Comparison of ENCODE assay signal across 1 cellular context in genomic region chr22:49880281-49880680, GRCh38.
TF ChIP-seq lines count a peak whose summit lies in the region.

No MANE protein-coding gene starts in this region.

TF ChIP-seq in GM23338, 12 proteins besides CTCF, POLR2A, EP300 and RAD21 (continued from another document):
- TF ChIP-seq, protein P1, sequence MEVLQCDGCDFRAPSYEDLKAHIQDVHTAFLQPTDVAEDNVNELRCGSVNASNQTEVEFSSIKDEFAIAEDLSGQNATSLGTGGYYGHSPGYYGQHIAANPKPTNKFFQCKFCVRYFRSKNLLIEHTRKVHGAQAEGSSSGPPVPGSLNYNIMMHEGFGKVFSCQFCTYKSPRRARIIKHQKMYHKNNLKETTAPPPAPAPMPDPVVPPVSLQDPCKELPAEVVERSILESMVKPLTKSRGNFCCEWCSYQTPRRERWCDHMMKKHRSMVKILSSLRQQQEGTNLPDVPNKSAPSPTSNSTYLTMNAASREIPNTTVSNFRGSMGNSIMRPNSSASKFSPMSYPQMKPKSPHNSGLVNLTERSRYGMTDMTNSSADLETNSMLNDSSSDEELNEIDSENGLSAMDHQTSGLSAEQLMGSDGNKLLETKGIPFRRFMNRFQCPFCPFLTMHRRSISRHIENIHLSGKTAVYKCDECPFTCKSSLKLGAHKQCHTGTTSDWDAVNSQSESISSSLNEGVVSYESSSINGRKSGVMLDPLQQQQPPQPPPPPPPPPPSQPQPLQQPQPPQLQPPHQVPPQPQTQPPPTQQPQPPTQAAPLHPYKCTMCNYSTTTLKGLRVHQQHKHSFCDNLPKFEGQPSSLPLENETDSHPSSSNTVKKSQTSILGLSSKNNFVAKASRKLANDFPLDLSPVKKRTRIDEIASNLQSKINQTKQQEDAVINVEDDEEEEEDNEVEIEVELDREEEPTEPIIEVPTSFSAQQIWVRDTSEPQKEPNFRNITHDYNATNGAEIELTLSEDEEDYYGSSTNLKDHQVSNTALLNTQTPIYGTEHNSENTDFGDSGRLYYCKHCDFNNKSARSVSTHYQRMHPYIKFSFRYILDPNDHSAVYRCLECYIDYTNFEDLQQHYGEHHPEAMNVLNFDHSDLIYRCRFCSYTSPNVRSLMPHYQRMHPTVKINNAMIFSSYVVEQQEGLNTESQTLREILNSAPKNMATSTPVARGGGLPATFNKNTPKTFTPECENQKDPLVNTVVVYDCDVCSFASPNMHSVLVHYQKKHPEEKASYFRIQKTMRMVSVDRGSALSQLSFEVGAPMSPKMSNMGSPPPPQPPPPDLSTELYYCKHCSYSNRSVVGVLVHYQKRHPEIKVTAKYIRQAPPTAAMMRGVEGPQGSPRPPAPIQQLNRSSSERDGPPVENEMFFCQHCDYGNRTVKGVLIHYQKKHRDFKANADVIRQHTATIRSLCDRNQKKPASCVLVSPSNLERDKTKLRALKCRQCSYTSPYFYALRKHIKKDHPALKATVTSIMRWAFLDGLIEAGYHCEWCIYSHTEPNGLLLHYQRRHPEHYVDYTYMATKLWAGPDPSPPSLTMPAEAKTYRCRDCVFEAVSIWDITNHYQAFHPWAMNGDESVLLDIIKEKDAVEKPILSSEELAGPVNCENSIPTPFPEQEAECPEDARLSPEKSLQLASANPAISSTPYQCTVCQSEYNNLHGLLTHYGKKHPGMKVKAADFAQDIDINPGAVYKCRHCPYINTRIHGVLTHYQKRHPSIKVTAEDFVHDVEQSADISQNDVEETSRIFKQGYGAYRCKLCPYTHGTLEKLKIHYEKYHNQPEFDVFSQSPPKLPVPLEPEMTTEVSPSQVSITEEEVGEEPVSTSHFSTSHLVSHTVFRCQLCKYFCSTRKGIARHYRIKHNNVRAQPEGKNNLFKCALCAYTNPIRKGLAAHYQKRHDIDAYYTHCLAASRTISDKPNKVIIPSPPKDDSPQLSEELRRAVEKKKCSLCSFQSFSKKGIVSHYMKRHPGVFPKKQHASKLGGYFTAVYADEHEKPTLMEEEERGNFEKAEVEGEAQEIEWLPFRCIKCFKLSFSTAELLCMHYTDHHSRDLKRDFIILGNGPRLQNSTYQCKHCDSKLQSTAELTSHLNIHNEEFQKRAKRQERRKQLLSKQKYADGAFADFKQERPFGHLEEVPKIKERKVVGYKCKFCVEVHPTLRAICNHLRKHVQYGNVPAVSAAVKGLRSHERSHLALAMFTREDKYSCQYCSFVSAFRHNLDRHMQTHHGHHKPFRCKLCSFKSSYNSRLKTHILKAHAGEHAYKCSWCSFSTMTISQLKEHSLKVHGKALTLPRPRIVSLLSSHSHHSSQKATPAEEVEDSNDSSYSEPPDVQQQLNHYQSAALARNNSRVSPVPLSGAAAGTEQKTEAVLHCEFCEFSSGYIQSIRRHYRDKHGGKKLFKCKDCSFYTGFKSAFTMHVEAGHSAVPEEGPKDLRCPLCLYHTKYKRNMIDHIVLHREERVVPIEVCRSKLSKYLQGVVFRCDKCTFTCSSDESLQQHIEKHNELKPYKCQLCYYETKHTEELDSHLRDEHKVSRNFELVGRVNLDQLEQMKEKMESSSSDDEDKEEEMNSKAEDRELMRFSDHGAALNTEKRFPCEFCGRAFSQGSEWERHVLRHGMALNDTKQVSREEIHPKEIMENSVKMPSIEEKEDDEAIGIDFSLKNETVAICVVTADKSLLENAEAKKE (CRISPR knock-in tag; IDR thresholded peaks at IDR 0.05), result no peak
- TF ChIP-seq POLR2AphosphoS5 (IDR thresholded peaks at IDR 0.05; ENCODE audit: low read depth) (no peak), EZH2 (IDR thresholded peaks at IDR 0.05; ENCODE audit: low read depth, unreplicated experiment) (no peak), ZNF331 (CRISPR knock-in tag; IDR thresholded peaks at IDR 0.05; ENCODE audit: low read depth) (no peak), STAT1 (IDR thresholded peaks at IDR 0.05; ENCODE audit: unreplicated experiment) (no peak), NANOG (IDR thresholded peaks at IDR 0.05; ENCODE audit: borderline replicate concordance) (no peak), REST (IDR thresholded peaks at IDR 0.05; ENCODE audit: unreplicated experiment) (no peak), EZH2phosphoT487 (IDR thresholded peaks at IDR 0.05; ENCODE audit: unreplicated experiment) (no peak)
- TF ChIP-seq, protein P2, sequence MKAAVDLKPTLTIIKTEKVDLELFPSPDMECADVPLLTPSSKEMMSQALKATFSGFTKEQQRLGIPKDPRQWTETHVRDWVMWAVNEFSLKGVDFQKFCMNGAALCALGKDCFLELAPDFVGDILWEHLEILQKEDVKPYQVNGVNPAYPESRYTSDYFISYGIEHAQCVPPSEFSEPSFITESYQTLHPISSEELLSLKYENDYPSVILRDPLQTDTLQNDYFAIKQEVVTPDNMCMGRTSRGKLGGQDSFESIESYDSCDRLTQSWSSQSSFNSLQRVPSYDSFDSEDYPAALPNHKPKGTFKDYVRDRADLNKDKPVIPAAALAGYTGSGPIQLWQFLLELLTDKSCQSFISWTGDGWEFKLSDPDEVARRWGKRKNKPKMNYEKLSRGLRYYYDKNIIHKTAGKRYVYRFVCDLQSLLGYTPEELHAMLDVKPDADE (IDR thresholded peaks at IDR 0.05), result no peak
TF ChIP-seq in GM23338: peak in this region for 0.
